Comparison of ENCODE assay signal across 1 cellular context in the genomic region with DNA sequence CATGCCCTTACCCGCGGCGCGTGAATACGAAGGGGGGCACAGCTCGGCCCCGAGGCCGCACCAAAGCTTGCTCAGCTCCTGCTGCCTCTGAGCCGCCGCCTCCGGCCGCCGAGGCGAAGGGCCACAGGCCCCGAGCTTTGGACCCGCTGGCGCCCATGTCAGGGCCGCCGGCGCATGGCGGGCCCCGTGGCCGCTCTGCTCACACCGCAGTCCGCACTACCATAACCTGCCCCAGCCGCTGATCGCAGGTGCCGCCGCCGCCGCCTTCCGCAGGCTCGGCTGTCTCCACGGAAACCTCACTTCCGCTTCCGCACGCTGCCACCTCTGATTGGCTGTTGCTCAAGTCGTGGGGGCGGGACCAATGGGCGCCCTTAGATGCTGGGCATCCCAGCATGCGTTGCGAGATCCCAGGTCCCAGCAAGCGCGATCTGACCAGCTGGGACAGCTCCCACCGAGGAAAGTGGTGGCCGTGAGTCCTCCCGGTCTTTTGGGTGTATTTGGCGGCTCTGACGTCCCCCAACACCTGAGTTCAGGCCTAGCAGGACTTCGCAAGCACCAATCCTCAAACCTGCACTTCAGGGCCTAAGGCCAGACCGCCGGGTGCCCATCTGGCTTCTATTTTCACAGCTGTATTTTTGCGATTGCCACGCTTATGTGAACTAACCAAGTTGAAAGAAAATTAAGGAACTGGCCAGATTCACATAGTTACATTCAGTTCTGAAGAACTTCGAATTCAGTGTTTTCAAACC.
TF ChIP-seq lines count a peak whose summit lies in the region.

A gene with protein sequence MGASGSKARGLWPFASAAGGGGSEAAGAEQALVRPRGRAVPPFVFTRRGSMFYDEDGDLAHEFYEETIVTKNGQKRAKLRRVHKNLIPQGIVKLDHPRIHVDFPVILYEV (minus strand): TSS at position 281 of the 749 bp plus-strand sequence. CDS start 124 bp downstream, at position 157.

TF ChIP-seq in HepG2, 621 proteins besides CTCF, POLR2A, EP300 and RAD21 (continued from another document and continues in another):
- TF ChIP-seq, protein P1, sequence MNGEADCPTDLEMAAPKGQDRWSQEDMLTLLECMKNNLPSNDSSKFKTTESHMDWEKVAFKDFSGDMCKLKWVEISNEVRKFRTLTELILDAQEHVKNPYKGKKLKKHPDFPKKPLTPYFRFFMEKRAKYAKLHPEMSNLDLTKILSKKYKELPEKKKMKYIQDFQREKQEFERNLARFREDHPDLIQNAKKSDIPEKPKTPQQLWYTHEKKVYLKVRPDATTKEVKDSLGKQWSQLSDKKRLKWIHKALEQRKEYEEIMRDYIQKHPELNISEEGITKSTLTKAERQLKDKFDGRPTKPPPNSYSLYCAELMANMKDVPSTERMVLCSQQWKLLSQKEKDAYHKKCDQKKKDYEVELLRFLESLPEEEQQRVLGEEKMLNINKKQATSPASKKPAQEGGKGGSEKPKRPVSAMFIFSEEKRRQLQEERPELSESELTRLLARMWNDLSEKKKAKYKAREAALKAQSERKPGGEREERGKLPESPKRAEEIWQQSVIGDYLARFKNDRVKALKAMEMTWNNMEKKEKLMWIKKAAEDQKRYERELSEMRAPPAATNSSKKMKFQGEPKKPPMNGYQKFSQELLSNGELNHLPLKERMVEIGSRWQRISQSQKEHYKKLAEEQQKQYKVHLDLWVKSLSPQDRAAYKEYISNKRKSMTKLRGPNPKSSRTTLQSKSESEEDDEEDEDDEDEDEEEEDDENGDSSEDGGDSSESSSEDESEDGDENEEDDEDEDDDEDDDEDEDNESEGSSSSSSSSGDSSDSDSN (CRISPR knock-in tag; IDR thresholded peaks at IDR 0.05), result peak; percentile 25
- TF ChIP-seq GLI4 (CRISPR knock-in tag; IDR thresholded peaks at IDR 0.05; ENCODE audit: borderline replicate concordance) (0 out of 2 replicates have a peak, but pooled peaks have one; percentile 62), ZNF607 (CRISPR knock-in tag; IDR thresholded peaks at IDR 0.05; ENCODE audit: borderline replicate concordance) (peak; percentile 78; the same call in 1 of the 2 replicates), SIX1 (CRISPR knock-in tag; IDR thresholded peaks at IDR 0.05; ENCODE audit: borderline replicate concordance) (0 out of 2 replicates have a peak, but pooled peaks have one; percentile 8), GTF3A (CRISPR knock-in tag; conservative IDR thresholded peaks at IDR 0.05) (0 out of 2 replicates have a peak, but pooled peaks have one; percentile 4), STAG1 (CRISPR knock-in tag; IDR thresholded peaks at IDR 0.05) (no peak), HNRNPLL (IDR thresholded peaks at IDR 0.05; ENCODE audit: low read depth, low read length, poor library complexity, severe bottlenecking) (peak; percentile 68), ASH2L (IDR thresholded peaks at IDR 0.05; ENCODE audit: insufficient read length, low read depth, low read length) (peak; percentile 80), SNRNP70 (IDR thresholded peaks at IDR 0.05; ENCODE audit: low read depth, low read length) (no peak), MEF2D (CRISPR knock-in tag; IDR thresholded peaks at IDR 0.05) (0 out of 2 replicates have a peak, but pooled peaks have one; percentile 41), HOXA7 (CRISPR knock-in tag; IDR thresholded peaks at IDR 0.05) (no peak), SIN3A (IDR thresholded peaks at IDR 0.05; ENCODE audit: borderline replicate concordance, low read depth, low read length) (peak; percentile 65; the same call in 1 of the 2 replicates), KDM3A (CRISPR knock-in tag; IDR thresholded peaks at IDR 0.05; ENCODE audit: low read depth) (peak; percentile 74; the same call in 1 of the 2 replicates), TGIF2 (CRISPR knock-in tag; IDR thresholded peaks at IDR 0.05) (no peak), KLF9 (CRISPR knock-in tag; IDR thresholded peaks at IDR 0.05; ENCODE audit: low read depth) (no peak), KAT7 (CRISPR knock-in tag; IDR thresholded peaks at IDR 0.05; ENCODE audit: borderline replicate concordance) (peak; percentile 69; the same call in 1 of the 2 replicates), ZNF337 (CRISPR knock-in tag; IDR thresholded peaks at IDR 0.05; ENCODE audit: borderline replicate concordance, low read depth) (peak; percentile 56; the same call in 1 of the 2 replicates), REPIN1 (CRISPR knock-in tag; IDR thresholded peaks at IDR 0.05; ENCODE audit: borderline replicate concordance, low read depth) (peak; percentile 20; the same call in 1 of the 2 replicates), ZNF124 (CRISPR knock-in tag; IDR thresholded peaks at IDR 0.05) (peak; percentile 40; the same call in 1 of the 2 replicates), TBX3 (IDR thresholded peaks at IDR 0.05; ENCODE audit: borderline replicate concordance) (peak; percentile 19; the same call in 1 of the 2 replicates), YY1 (IDR thresholded peaks at IDR 0.05; ENCODE audit: insufficient read depth, insufficient replicate concordance, low read depth, low read length) (peak; percentile 61), RFXAP (CRISPR knock-in tag; IDR thresholded peaks at IDR 0.05; ENCODE audit: borderline replicate concordance) (peak; percentile 85), BORCS8-MEF2B (CRISPR knock-in tag; IDR thresholded peaks at IDR 0.05) (peak; percentile 33; the same call in 1 of the 2 replicates), ELF1 (CRISPR knock-in tag; IDR thresholded peaks at IDR 0.05) (peak; percentile 92), TEAD3 (CRISPR knock-in tag; optimal IDR thresholded peaks at IDR 0.05; ENCODE audit: borderline replicate concordance) (peak; percentile 62), NFE2 (CRISPR knock-in tag; IDR thresholded peaks at IDR 0.05) (0 out of 2 replicates have a peak, but pooled peaks have one; percentile 32), SOX6 (IDR thresholded peaks at IDR 0.05) (no peak), SOX6 (CRISPR knock-in tag; IDR thresholded peaks at IDR 0.05) (peak; percentile 46; the same call in 1 of the 2 replicates), RXRB (CRISPR knock-in tag; IDR thresholded peaks at IDR 0.05; ENCODE audit: borderline replicate concordance) (peak; percentile 17; the same call in 1 of the 2 replicates), SP140L (CRISPR knock-in tag; IDR thresholded peaks at IDR 0.05; ENCODE audit: borderline replicate concordance) (no peak), ZC3H13 (CRISPR knock-in tag; IDR thresholded peaks at IDR 0.05) (0 out of 2 replicates have a peak, but pooled peaks have one; percentile 10), KDM5A (IDR thresholded peaks at IDR 0.05; ENCODE audit: borderline replicate concordance, low read length) (peak; percentile 90), SAFB2 (CRISPR knock-in tag; IDR thresholded peaks at IDR 0.05; ENCODE audit: borderline replicate concordance, low read depth) (0 out of 2 replicates have a peak, but pooled peaks have one; percentile 53), HNF4A (CRISPR knock-in tag; IDR thresholded peaks at IDR 0.05) (no peak), ZNF777 (CRISPR knock-in tag; IDR thresholded peaks at IDR 0.05) (0 out of 2 replicates have a peak, but pooled peaks have one; percentile 31), HNRNPK (IDR thresholded peaks at IDR 0.05; ENCODE audit: low read depth, low read length, poor library complexity, severe bottlenecking) (peak; percentile 23), ZNF616 (CRISPR knock-in tag; IDR thresholded peaks at IDR 0.05; ENCODE audit: low read depth) (no peak), SRF (IDR thresholded peaks at IDR 0.05; ENCODE audit: low read depth, low read length) (no peak), RBFOX2 (IDR thresholded peaks at IDR 0.05; ENCODE audit: low read depth, low read length) (peak; percentile 93), GZF1 (CRISPR knock-in tag; IDR thresholded peaks at IDR 0.05) (no peak), ZNF83 (CRISPR knock-in tag; IDR thresholded peaks at IDR 0.05; ENCODE audit: borderline replicate concordance) (no peak), CBX1 (IDR thresholded peaks at IDR 0.05; ENCODE audit: low read depth) (no peak)
- TF ChIP-seq, protein P2, sequence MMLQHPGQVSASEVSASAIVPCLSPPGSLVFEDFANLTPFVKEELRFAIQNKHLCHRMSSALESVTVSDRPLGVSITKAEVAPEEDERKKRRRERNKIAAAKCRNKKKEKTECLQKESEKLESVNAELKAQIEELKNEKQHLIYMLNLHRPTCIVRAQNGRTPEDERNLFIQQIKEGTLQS (CRISPR knock-in tag; IDR thresholded peaks at IDR 0.05), result peak; percentile 33; the same call in 1 of the 2 replicates
- TF ChIP-seq, protein P3, sequence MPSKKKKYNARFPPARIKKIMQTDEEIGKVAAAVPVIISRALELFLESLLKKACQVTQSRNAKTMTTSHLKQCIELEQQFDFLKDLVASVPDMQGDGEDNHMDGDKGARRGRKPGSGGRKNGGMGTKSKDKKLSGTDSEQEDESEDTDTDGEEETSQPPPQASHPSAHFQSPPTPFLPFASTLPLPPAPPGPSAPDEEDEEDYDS (CRISPR knock-in tag; IDR thresholded peaks at IDR 0.05), result peak; percentile 98
- TF ChIP-seq, protein P4, sequence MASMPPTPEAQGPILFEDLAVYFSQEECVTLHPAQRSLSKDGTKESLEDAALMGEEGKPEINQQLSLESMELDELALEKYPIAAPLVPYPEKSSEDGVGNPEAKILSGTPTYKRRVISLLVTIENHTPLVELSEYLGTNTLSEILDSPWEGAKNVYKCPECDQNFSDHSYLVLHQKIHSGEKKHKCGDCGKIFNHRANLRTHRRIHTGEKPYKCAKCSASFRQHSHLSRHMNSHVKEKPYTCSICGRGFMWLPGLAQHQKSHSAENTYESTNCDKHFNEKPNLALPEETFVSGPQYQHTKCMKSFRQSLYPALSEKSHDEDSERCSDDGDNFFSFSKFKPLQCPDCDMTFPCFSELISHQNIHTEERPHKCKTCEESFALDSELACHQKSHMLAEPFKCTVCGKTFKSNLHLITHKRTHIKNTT (CRISPR knock-in tag; IDR thresholded peaks at IDR 0.05), result no peak
- TF ChIP-seq, protein P5, sequence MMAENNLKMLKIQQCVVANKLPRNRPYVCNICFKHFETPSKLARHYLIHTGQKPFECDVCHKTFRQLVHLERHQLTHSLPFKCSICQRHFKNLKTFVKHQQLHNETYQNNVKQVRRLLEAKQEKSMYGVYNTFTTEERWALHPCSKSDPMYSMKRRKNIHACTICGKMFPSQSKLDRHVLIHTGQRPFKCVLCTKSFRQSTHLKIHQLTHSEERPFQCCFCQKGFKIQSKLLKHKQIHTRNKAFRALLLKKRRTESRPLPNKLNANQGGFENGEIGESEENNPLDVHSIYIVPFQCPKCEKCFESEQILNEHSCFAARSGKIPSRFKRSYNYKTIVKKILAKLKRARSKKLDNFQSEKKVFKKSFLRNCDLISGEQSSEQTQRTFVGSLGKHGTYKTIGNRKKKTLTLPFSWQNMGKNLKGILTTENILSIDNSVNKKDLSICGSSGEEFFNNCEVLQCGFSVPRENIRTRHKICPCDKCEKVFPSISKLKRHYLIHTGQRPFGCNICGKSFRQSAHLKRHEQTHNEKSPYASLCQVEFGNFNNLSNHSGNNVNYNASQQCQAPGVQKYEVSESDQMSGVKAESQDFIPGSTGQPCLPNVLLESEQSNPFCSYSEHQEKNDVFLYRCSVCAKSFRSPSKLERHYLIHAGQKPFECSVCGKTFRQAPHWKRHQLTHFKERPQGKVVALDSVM (CRISPR knock-in tag; IDR thresholded peaks at IDR 0.05), result peak; percentile 48; the same call in 1 of the 2 replicates
- TF ChIP-seq, protein P6, sequence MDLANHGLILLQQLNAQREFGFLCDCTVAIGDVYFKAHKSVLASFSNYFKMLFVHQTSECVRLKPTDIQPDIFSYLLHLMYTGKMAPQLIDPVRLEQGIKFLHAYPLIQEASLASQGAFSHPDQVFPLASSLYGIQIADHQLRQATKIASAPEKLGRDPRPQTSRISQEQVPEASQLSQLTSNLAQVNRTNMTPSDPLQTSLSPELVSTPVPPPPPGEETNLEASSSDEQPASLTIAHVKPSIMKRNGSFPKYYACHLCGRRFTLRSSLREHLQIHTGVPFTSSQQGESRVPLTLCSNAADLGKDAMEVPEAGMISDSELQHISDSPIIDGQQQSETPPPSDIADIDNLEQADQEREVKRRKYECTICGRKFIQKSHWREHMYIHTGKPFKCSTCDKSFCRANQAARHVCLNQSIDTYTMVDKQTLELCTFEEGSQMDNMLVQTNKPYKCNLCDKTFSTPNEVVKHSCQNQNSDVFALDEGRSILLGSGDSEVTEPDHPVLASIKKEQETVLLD (CRISPR knock-in tag; IDR thresholded peaks at IDR 0.05; ENCODE audit: low read depth), result 0 out of 2 replicates have a peak, but pooled peaks have one; percentile 12
- TF ChIP-seq, protein P7, sequence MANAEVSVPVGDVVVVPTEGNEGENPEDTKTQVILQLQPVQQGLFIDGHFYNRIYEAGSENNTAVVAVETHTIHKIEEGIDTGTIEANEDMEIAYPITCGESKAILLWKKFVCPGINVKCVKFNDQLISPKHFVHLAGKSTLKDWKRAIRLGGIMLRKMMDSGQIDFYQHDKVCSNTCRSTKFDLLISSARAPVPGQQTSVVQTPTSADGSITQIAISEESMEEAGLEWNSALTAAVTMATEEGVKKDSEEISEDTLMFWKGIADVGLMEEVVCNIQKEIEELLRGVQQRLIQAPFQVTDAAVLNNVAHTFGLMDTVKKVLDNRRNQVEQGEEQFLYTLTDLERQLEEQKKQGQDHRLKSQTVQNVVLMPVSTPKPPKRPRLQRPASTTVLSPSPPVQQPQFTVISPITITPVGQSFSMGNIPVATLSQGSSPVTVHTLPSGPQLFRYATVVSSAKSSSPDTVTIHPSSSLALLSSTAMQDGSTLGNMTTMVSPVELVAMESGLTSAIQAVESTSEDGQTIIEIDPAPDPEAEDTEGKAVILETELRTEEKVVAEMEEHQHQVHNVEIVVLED (CRISPR knock-in tag; IDR thresholded peaks at IDR 0.05; ENCODE audit: borderline replicate concordance), result peak; percentile 81; the same call in 1 of the 2 replicates
- TF ChIP-seq, protein P8, sequence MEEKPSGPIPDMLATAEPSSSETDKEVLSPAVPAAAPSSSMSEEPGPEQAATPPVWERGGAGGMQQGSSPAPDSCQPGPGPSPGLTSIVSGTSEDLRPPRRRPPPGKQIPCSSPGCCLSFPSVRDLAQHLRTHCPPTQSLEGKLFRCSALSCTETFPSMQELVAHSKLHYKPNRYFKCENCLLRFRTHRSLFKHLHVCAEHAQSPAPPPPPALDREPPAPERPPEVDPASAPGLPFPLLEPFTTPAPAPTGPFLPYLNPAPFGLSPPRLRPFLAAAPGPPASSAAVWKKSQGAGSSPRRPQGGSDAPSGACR (CRISPR knock-in tag; IDR thresholded peaks at IDR 0.05), result peak; percentile 30; the same call in 1 of the 2 replicates
- TF ChIP-seq, protein P9, sequence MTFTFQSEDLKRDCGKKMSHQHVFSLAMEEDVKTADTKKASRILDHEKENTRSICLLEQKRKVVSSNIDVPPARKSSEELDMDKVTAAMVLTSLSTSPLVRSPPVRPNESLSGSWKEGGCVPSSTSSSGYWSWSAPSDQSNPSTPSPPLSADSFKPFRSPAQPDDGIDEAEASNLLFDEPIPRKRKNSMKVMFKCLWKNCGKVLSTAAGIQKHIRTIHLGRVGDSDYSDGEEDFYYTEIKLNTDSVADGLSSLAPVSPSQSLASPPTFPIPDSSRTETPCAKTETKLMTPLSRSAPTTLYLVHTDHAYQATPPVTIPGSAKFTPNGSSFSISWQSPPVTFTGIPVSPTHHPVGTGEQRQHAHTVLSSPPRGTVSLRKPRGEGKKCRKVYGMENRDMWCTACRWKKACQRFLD (CRISPR knock-in tag; IDR thresholded peaks at IDR 0.05; ENCODE audit: borderline replicate concordance), result 0 out of 2 replicates have a peak, but pooled peaks have one; percentile 37
- TF ChIP-seq, protein P10, sequence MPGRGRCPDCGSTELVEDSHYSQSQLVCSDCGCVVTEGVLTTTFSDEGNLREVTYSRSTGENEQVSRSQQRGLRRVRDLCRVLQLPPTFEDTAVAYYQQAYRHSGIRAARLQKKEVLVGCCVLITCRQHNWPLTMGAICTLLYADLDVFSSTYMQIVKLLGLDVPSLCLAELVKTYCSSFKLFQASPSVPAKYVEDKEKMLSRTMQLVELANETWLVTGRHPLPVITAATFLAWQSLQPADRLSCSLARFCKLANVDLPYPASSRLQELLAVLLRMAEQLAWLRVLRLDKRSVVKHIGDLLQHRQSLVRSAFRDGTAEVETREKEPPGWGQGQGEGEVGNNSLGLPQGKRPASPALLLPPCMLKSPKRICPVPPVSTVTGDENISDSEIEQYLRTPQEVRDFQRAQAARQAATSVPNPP (CRISPR knock-in tag; IDR thresholded peaks at IDR 0.05), result 0 out of 2 replicates have a peak, but pooled peaks have one; percentile 5
